13 cellular contexts compared by ENCODE assay signal in the genomic region with DNA sequence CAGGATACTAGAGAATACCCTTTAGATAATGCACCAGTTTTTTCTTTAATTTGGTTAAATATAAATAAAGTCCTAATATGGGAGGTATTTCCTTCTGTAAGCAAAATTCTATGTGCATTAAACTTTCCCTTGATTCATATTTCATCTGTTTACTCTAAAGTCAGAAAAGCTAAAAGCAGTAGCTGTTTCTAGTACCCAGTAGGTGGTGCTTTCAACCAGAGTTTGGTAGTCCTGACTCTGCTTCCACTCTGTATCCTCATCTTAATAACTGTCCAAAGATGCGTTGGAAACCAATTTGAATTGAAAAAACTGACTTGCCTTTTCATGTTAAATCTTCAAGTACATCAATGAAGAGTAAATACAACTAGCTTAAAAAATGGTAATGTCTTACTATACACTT.
DNase-seq lines count a peak whose midpoint lies in the region; ATAC-seq and TF ChIP-seq lines count a peak whose summit lies in the region.
"Had no signal": no experiment of that assay in that cellular context is flagged by ENCODE, and none has a peak within 500 bp of the region (broad histone marks: within the 10 kb centered on the region; RNA-seq: fewer than 3 reads in every experiment).

No MANE protein-coding gene starts in this region.

- TF ChIP-seq CTCF in cardiac muscle cell (IDR thresholded peaks at IDR 0.05; ENCODE audit: low read depth, low read length) (peak; percentile 75), epithelial cell of proximal tubule (conservative IDR thresholded peaks at IDR 0.05; ENCODE audit: low read depth, low read length) (peak; percentile 44), type B pancreatic cell (conservative IDR thresholded peaks at IDR 0.05) (peak; percentile 56)

- peak; percentile 44 to 84 for DNase-seq in cardiac muscle cell (ENCODE audit: low read depth in 1 of 2, low spot score in 1 of 2)
- no peak for DNase-seq in Right ventricle myocardium superior
- peak; percentile 2 for DNase-seq in RPMI7951 (ENCODE audit: low read depth)
- DNase-seq in epithelial cell of proximal tubule (ENCODE audit: low read depth), result no peak
- DNase-seq in type B pancreatic cell (ENCODE audit: extremely low spot score, unreplicated experiment), result no peak
- no peak for DNase-seq in NK-92 (lab: John Stamatoyannopoulos, UW; ENCODE audit: unreplicated experiment)
- DNase-seq in NCI-H2029 (lab: John Stamatoyannopoulos, UW), result no peak
- DNase-seq: activated CD8-positive, alpha-beta T cell treated with anti-CD3 and anti-CD28 coated beads for 36 hours; AML-193; left lung had no signal

- H3K4me3 ChIP-seq in cardiac muscle cell, result no peak overlapping the region
- no peak overlapping the region for H3K4me3 ChIP-seq in epithelial cell of proximal tubule (ENCODE audit: low read depth, low read length)
- H3K4me3 ChIP-seq: left lung, skin epidermis had no signal

- intact Hi-C loops in Right ventricle myocardium superior (cut with DNase I), result no loop called here

- H3K27me3 ChIP-seq in cardiac muscle cell, result no peaks in the 10 kb centered on the region
- H3K27me3 ChIP-seq: left lung had no signal

- no peak overlapping the region for H3K27ac ChIP-seq in cardiac muscle cell
- H3K27ac ChIP-seq: left lung, skin epidermis had no signal

- H3K9me3 Mint-ChIP-seq in type B pancreatic cell, result no peaks in the 10 kb centered on the region

- H3K4me1 ChIP-seq in cardiac muscle cell (ENCODE audit: low read depth), result no peaks in the 10 kb centered on the region
- H3K4me1 ChIP-seq: left lung had no signal

- no peaks in the 10 kb centered on the region for H3K9me3 ChIP-seq in cardiac muscle cell (ENCODE audit: low read depth)
- H3K9me3 ChIP-seq: left lung had no signal

- H3K27ac Mint-ChIP-seq in type B pancreatic cell, result no peak overlapping the region
- H3K27ac Mint-ChIP-seq: activated CD8-positive, alpha-beta T cell treated with anti-CD3 and anti-CD28 coated beads for 36 hours; stimulated activated memory B cell treated with anti-CD40 and anti-IgM and Interleukin-4, amounts not matched to agents 10 μg/mL and 1 μg/mL and 100 μg/mL, for 72 hours had no signal

- no peaks in the 10 kb centered on the region for H3K36me3 ChIP-seq in cardiac muscle cell
- H3K36me3 ChIP-seq: left lung had no signal

- H3K4me3 Mint-ChIP-seq in type B pancreatic cell, result no peak overlapping the region
- H3K4me3 Mint-ChIP-seq: activated CD8-positive, alpha-beta T cell treated with anti-CD3 and anti-CD28 coated beads for 36 hours; stimulated activated memory B cell treated with anti-CD40 and anti-IgM and Interleukin-4, amounts not matched to agents 10 μg/mL and 1 μg/mL and 100 μg/mL, for 72 hours had no signal

- H3K27me3 Mint-ChIP-seq in type B pancreatic cell, result no peaks in the 10 kb centered on the region
- H3K27me3 Mint-ChIP-seq: activated CD8-positive, alpha-beta T cell treated with anti-CD3 and anti-CD28 coated beads for 36 hours; stimulated activated memory B cell treated with anti-CD40 and anti-IgM and Interleukin-4, amounts not matched to agents 10 μg/mL and 1 μg/mL and 100 μg/mL, for 72 hours had no signal

- no peaks in the 10 kb centered on the region for H3K36me3 Mint-ChIP-seq in type B pancreatic cell
- H3K36me3 Mint-ChIP-seq: stimulated activated memory B cell treated with anti-CD40 and anti-IgM and Interleukin-4, amounts not matched to agents 10 μg/mL and 1 μg/mL and 100 μg/mL, for 72 hours had no signal

- ATAC-seq in Right ventricle myocardium superior (ENCODE audit: poor library complexity), result no peak
- ATAC-seq in GM21576 (IDR thresholded peaks at IDR 0.05; ENCODE audit: unreplicated experiment), result no peak
- ATAC-seq: activated CD8-positive, alpha-beta T cell treated with anti-CD3 and anti-CD28 coated beads for 36 hours; left lung; stimulated activated memory B cell treated with anti-CD40 and anti-IgM and Interleukin-4, amounts not matched to agents 10 μg/mL and 1 μg/mL and 100 μg/mL, for 72 hours had no signal

- H3K4me1 Mint-ChIP-seq in type B pancreatic cell (ENCODE audit: unreplicated experiment), result no peaks in the 10 kb centered on the region
- H3K4me1 Mint-ChIP-seq: stimulated activated memory B cell treated with anti-CD40 and anti-IgM and Interleukin-4, amounts not matched to agents 10 μg/mL and 1 μg/mL and 100 μg/mL, for 72 hours had no signal

Comparison
In these comparisons a context has a peak if more than half of its experiments do, and no peak if none do; other contexts are left out.
1. DNase-seq: peak in cardiac muscle cell (2 of 2) and RPMI7951 (single experiment); none in Right ventricle myocardium superior (single experiment), epithelial cell of proximal tubule (single experiment), type B pancreatic cell (single experiment), NK-92 (single experiment) and NCI-H2029 (single experiment).
2. Peak in every context shown above with its lines, with median percentiles within 50 percentile points of each other: CTCF ChIP-seq.